Comparison of ENCODE assay signal across 14 cellular contexts in genomic region chr6:149966319-149966718, GRCh38. TPM values are rescaled to one million over a fixed set of nuclear protein-coding genes. Genes with fewer than 3 reads are reported as not detected.
"Had no signal": no experiment of that assay in that cellular context is flagged by ENCODE, and none has a peak within 500 bp of the region (broad histone marks: within the 10 kb centered on the region; RNA-seq: fewer than 3 reads in every experiment).

No MANE protein-coding gene starts in this region.

RNA-seq across cellular contexts. Expression of gene ULBP1, which starts 2.6 kb away (rescaled TPM):
- total RNA-seq: body of pancreas, cardiac muscle cell had no signal
- polyA plus RNA-seq: cardiac muscle cell had no signal

RNA-seq across cellular contexts. Expression of gene ULBP2, which starts 24.5 kb away (rescaled TPM):
- total RNA-seq: cardiac muscle cell, spleen had no signal
- polyA plus RNA-seq: cardiac muscle cell had no signal

RNA-seq across cellular contexts. Expression of gene RAET1G, which starts 43.4 kb away (rescaled TPM):
- total RNA-seq: activated CD8-positive, alpha-beta T cell treated with anti-CD3 and anti-CD28 coated beads, Interleukin-2, amount 10 ng/mL, durations not matched to agents 7 days and 5 days; activated naive CD4-positive, alpha-beta T cell treated with anti-CD3 and anti-CD28 coated beads, Interleukin-2, amount 50 U/mL, for 72 hours; activated T-helper 2 cell treated with anti-CD3 and anti-CD28 coated beads, Interferon-gamma antibody, Interleukin-2, Interleukin-4, amounts not matched to agents 10 μg/mL and 5 μg/mL and 100 μg/mL, durations not matched to agents 14 hours and 24 hours and 36 hours; body of pancreas; cardiac muscle cell; endodermal cell; T-helper 1 cell treated with Interleukin-12 subunit alpha and Interleukin-12 subunit beta and Interleukin-4 antibody, amounts not matched to agents 30 ng/mL and 1 ng/mL, for 36 hours had no signal
- polyA plus RNA-seq: cardiac muscle cell had no signal

RNA-seq across cellular contexts. Expression of gene RAET1L, which starts 59.0 kb away (rescaled TPM):
- total RNA-seq: activated CD8-positive, alpha-beta T cell treated with anti-CD3 and anti-CD28 coated beads, Interleukin-2, amount 10 ng/mL, durations not matched to agents 7 days and 5 days; activated naive CD4-positive, alpha-beta T cell treated with anti-CD3 and anti-CD28 coated beads, Interleukin-2, amount 50 U/mL, for 72 hours; activated T-helper 2 cell treated with anti-CD3 and anti-CD28 coated beads, Interferon-gamma antibody, Interleukin-2, Interleukin-4, amounts not matched to agents 10 μg/mL and 5 μg/mL and 100 μg/mL, durations not matched to agents 14 hours and 24 hours and 36 hours; body of pancreas; cardiac muscle cell; chondrocyte; endodermal cell; esophagus muscularis mucosa; heart left ventricle; lower lobe of right lung; omental fat pad; spleen; T-helper 1 cell treated with Interleukin-12 subunit alpha and Interleukin-12 subunit beta and Interleukin-4 antibody, amounts not matched to agents 30 ng/mL and 1 ng/mL, for 36 hours; tibial nerve had no signal
- polyA plus RNA-seq: cardiac muscle cell, heart left ventricle, spleen had no signal
